9 cellular contexts compared by ENCODE assay signal in genomic region chr5:53649352-53649751, GRCh38.
"Had no signal": no experiment of that assay in that cellular context is flagged by ENCODE, and none has a peak within 500 bp of the region (broad histone marks: within the 10 kb centered on the region; RNA-seq: fewer than 3 reads in every experiment).

No MANE protein-coding gene starts in this region.

- H2AFZ ChIP-seq: GM23248 had no signal

- H3K4me3 ChIP-seq: GM23248 had no signal

- H3K9ac ChIP-seq: GM23248, KMS-11 had no signal

- H3K27ac ChIP-seq: GM23248, HL-60, KMS-11 had no signal

- DNase-seq: GM23248, GOT3, H9, HCEC 1CT, HFFc6, Karpas-422, KBM-7 had no signal

- H3K4me2 ChIP-seq: KMS-11 had no signal
